In genomic region chr7:128389815-128390329, GRCh38 we compare ENCODE assay signal across 1 cellular context.
TF ChIP-seq lines count a peak whose summit lies in the region.

No MANE protein-coding gene starts in this region.

TF ChIP-seq in K562, 482 proteins besides CTCF, POLR2A, EP300 and RAD21:
- no peak for TF ChIP-seq ZNF24 (IDR thresholded peaks at IDR 0.05)
- no peak for TF ChIP-seq SAFB2 (IDR thresholded peaks at IDR 0.05; ENCODE audit: borderline replicate concordance, low read depth, low read length, severe bottlenecking)
- peak; percentile 55; the same call in 1 of the 2 replicates for TF ChIP-seq POLR2G (IDR thresholded peaks at IDR 0.05; ENCODE audit: low read depth, low read length)
- TF ChIP-seq SMARCB1 (IDR thresholded peaks at IDR 0.05; ENCODE audit: insufficient read length, low read depth): no peak
- TF ChIP-seq NEUROD1 (IDR thresholded peaks at IDR 0.05; ENCODE audit: borderline replicate concordance, low read depth, low read length, partially characterized antibody): no peak
- no peak for TF ChIP-seq TSC22D4 (tag; IDR thresholded peaks at IDR 0.05)
- TF ChIP-seq SRF (CRISPR knock-in tag; IDR thresholded peaks at IDR 0.05): no peak
- TF ChIP-seq NFE2 (IDR thresholded peaks at IDR 0.05; ENCODE audit: low read depth): no peak
- no peak for TF ChIP-seq ZNF253 (CRISPR knock-in tag; conservative IDR thresholded peaks at IDR 0.05)
- no peak for TF ChIP-seq CSDE1 (IDR thresholded peaks at IDR 0.05)
- no peak for TF ChIP-seq PHF20 (IDR thresholded peaks at IDR 0.05; ENCODE audit: partially characterized antibody)
- TF ChIP-seq, protein P1, sequence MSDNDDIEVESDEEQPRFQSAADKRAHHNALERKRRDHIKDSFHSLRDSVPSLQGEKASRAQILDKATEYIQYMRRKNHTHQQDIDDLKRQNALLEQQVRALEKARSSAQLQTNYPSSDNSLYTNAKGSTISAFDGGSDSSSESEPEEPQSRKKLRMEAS (CRISPR knock-in tag; IDR thresholded peaks at IDR 0.05): 0 out of 2 replicates have a peak, but pooled peaks have one; percentile 0
- TF ChIP-seq THAP7 (CRISPR knock-in tag; IDR thresholded peaks at IDR 0.05): no peak
- TF ChIP-seq, protein P2, sequence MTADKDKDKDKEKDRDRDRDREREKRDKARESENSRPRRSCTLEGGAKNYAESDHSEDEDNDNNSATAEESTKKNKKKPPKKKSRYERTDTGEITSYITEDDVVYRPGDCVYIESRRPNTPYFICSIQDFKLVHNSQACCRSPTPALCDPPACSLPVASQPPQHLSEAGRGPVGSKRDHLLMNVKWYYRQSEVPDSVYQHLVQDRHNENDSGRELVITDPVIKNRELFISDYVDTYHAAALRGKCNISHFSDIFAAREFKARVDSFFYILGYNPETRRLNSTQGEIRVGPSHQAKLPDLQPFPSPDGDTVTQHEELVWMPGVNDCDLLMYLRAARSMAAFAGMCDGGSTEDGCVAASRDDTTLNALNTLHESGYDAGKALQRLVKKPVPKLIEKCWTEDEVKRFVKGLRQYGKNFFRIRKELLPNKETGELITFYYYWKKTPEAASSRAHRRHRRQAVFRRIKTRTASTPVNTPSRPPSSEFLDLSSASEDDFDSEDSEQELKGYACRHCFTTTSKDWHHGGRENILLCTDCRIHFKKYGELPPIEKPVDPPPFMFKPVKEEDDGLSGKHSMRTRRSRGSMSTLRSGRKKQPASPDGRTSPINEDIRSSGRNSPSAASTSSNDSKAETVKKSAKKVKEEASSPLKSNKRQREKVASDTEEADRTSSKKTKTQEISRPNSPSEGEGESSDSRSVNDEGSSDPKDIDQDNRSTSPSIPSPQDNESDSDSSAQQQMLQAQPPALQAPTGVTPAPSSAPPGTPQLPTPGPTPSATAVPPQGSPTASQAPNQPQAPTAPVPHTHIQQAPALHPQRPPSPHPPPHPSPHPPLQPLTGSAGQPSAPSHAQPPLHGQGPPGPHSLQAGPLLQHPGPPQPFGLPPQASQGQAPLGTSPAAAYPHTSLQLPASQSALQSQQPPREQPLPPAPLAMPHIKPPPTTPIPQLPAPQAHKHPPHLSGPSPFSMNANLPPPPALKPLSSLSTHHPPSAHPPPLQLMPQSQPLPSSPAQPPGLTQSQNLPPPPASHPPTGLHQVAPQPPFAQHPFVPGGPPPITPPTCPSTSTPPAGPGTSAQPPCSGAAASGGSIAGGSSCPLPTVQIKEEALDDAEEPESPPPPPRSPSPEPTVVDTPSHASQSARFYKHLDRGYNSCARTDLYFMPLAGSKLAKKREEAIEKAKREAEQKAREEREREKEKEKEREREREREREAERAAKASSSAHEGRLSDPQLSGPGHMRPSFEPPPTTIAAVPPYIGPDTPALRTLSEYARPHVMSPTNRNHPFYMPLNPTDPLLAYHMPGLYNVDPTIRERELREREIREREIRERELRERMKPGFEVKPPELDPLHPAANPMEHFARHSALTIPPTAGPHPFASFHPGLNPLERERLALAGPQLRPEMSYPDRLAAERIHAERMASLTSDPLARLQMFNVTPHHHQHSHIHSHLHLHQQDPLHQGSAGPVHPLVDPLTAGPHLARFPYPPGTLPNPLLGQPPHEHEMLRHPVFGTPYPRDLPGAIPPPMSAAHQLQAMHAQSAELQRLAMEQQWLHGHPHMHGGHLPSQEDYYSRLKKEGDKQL (CRISPR knock-in tag; IDR thresholded peaks at IDR 0.05; ENCODE audit: borderline replicate concordance): no peak
- no peak for TF ChIP-seq STAT5A (IDR thresholded peaks at IDR 0.05; ENCODE audit: borderline replicate concordance, low read length)
- TF ChIP-seq ZNF75A (CRISPR knock-in tag; IDR thresholded peaks at IDR 0.05): no peak
- no peak for TF ChIP-seq TAL1 (IDR thresholded peaks at IDR 0.05)
- TF ChIP-seq, protein P3, sequence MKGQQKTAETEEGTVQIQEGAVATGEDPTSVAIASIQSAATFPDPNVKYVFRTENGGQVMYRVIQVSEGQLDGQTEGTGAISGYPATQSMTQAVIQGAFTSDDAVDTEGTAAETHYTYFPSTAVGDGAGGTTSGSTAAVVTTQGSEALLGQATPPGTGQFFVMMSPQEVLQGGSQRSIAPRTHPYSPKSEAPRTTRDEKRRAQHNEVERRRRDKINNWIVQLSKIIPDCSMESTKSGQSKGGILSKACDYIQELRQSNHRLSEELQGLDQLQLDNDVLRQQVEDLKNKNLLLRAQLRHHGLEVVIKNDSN (CRISPR knock-in tag; IDR thresholded peaks at IDR 0.05): peak; percentile 13; the same call in 1 of the 2 replicates
- TF ChIP-seq POLR3G (IDR thresholded peaks at IDR 0.05; ENCODE audit: extremely low read depth, insufficient read length, insufficient replicate concordance): no peak
- TF ChIP-seq EWSR1 (IDR thresholded peaks at IDR 0.05; ENCODE audit: borderline replicate concordance, low read depth, partially characterized antibody): no peak
